ENCODE assay signal across 1 cellular context in the genomic region with DNA sequence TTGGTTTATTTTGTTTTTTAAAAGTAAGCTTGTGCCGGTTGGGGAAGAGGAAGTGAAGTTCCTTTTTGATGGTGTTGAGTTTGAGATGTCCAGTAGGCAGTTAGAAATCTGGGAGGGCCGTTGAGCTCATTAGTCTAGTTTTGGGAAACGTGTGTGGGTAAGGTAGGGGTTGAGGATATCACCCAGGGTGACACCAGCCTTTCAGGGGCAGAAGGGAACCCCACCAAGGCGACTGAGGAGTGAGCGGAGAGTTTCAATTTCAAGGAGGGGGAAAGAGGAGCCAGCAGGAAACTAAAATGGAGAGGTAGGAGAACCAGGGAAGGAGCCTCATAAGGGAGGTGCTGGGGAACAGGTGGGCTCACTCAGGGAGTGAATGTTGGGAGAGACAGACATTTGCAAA.
TF ChIP-seq lines count a peak whose summit lies in the region.

No MANE protein-coding gene starts in this region.

TF ChIP-seq in GM23338, 12 proteins besides CTCF, POLR2A, EP300 and RAD21 (continued from another document):
- TF ChIP-seq, protein P1, sequence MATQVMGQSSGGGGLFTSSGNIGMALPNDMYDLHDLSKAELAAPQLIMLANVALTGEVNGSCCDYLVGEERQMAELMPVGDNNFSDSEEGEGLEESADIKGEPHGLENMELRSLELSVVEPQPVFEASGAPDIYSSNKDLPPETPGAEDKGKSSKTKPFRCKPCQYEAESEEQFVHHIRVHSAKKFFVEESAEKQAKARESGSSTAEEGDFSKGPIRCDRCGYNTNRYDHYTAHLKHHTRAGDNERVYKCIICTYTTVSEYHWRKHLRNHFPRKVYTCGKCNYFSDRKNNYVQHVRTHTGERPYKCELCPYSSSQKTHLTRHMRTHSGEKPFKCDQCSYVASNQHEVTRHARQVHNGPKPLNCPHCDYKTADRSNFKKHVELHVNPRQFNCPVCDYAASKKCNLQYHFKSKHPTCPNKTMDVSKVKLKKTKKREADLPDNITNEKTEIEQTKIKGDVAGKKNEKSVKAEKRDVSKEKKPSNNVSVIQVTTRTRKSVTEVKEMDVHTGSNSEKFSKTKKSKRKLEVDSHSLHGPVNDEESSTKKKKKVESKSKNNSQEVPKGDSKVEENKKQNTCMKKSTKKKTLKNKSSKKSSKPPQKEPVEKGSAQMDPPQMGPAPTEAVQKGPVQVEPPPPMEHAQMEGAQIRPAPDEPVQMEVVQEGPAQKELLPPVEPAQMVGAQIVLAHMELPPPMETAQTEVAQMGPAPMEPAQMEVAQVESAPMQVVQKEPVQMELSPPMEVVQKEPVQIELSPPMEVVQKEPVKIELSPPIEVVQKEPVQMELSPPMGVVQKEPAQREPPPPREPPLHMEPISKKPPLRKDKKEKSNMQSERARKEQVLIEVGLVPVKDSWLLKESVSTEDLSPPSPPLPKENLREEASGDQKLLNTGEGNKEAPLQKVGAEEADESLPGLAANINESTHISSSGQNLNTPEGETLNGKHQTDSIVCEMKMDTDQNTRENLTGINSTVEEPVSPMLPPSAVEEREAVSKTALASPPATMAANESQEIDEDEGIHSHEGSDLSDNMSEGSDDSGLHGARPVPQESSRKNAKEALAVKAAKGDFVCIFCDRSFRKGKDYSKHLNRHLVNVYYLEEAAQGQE (IDR thresholded peaks at IDR 0.05; ENCODE audit: unreplicated experiment), result no peak
